Comparison of ENCODE assay signal across 9 cellular contexts in the genomic region with DNA sequence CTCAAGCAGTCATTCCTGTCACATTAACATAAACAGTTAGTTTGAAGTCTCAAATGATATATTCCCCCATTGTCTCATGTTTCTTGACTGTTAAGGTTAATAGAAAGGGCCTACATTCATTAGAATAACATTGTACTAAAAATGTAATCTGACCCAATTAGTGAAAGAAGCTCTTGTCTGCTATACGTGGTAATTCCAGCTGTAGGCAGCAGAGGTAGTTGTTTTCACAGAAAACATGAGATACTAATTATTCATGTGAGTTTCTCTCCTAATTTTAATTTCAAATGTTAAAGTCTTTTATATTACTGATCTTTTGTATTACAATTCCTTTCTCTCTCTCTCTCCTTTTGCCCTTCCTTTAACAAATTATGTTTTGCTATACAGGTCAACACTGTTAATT. TPM values are rescaled to one million over a fixed set of nuclear protein-coding genes. Genes with fewer than 3 reads are reported as not detected.
A peak's percentile ranks its signal among the peaks of the same experiment; 100 is the strongest.
DNase-seq lines count a peak whose midpoint lies in the region; ATAC-seq, FAIRE-seq and TF ChIP-seq lines count a peak whose summit lies in the region.
"Had no signal": no experiment of that assay in that cellular context is flagged by ENCODE, and none has a peak within 500 bp of the region (broad histone marks: within the 10 kb centered on the region; RNA-seq: fewer than 3 reads in every experiment).

No MANE protein-coding gene starts in this region.

- H3K4me1 ChIP-seq in kidney (ENCODE audit: control insufficient read depth in 1 of 2, insufficient read depth in 1 of 2, low read depth in 1 of 2, low read length in 2 of 2), result no peaks in the 10 kb centered on the region
- H3K4me1 ChIP-seq: SJSA1 had no signal

- TF ChIP-seq POLR2A in GM12892 (IDR thresholded peaks at IDR 0.05; ENCODE audit: low read depth, low read length), result no peak

- FAIRE-seq in kidney (lab: Jason Lieb, UNC) (peak; percentile 87), GM12892 (lab: Jason Lieb, UNC) (no peak)

- peaks cover 4% of the 10 kb centered on the region for H3K27me3 Mint-ChIP-seq in activated naive CD4-positive, alpha-beta T cell treated with anti-CD3 and anti-CD28 coated beads, Interleukin-2, amount 10 ng/mL, durations not matched to agents 7 days and 5 days
- H3K27me3 Mint-ChIP-seq in activated T-cell treated with anti-CD3 and anti-CD28 coated beads, Interleukin-2, amount 50 U/mL, for 4 hours (ENCODE audit: low read depth), result peaks cover 6% of the 10 kb centered on the region

- peak; percentile 79 for TF ChIP-seq CTCF in LNCAP (IDR thresholded peaks at IDR 0.05)
- peak; percentile 49; the same call in 1 of the 2 replicates for TF ChIP-seq CTCF in WI38 (IDR thresholded peaks at IDR 0.05; ENCODE audit: low read depth, low read length)
- peak; percentile 53 for TF ChIP-seq CTCF in kidney (IDR thresholded peaks at IDR 0.05; ENCODE audit: borderline replicate concordance, extremely low read depth, insufficient read depth)

- H3K4me3 ChIP-seq in WI38 (ENCODE audit: low read depth, low read length), result no peak overlapping the region
- no peak overlapping the region for H3K4me3 ChIP-seq in kidney (ENCODE audit: low read length in 2 of 2)
- H3K4me3 ChIP-seq: SJSA1 had no signal

- H3K36me3 Mint-ChIP-seq in activated naive CD4-positive, alpha-beta T cell treated with anti-CD3 and anti-CD28 coated beads, Interleukin-2, amount 10 ng/mL, durations not matched to agents 7 days and 5 days, result no peaks in the 10 kb centered on the region
- no peaks in the 10 kb centered on the region for H3K36me3 Mint-ChIP-seq in activated T-cell treated with anti-CD3 and anti-CD28 coated beads, Interleukin-2, amount 50 U/mL, for 4 hours (ENCODE audit: insufficient read depth)

- H3K27ac ChIP-seq in kidney (ENCODE audit: low read depth in 2 of 2, low read length in 2 of 2), result no peak overlapping the region
- H3K27ac ChIP-seq: SJSA1 had no signal

- H3K27ac Mint-ChIP-seq in activated naive CD4-positive, alpha-beta T cell treated with anti-CD3 and anti-CD28 coated beads, Interleukin-2, amount 10 ng/mL, durations not matched to agents 7 days and 5 days, result no peak overlapping the region

- no peaks in the 10 kb centered on the region for H3K4me1 Mint-ChIP-seq in activated naive CD4-positive, alpha-beta T cell treated with anti-CD3 and anti-CD28 coated beads, Interleukin-2, amount 10 ng/mL, durations not matched to agents 7 days and 5 days
- H3K4me1 Mint-ChIP-seq in activated T-cell treated with anti-CD3 and anti-CD28 coated beads, Interleukin-2, amount 50 U/mL, for 4 hours (ENCODE audit: low read depth), result no peaks in the 10 kb centered on the region

- no peaks in the 10 kb centered on the region for H3K9me3 Mint-ChIP-seq in activated naive CD4-positive, alpha-beta T cell treated with anti-CD3 and anti-CD28 coated beads, Interleukin-2, amount 10 ng/mL, durations not matched to agents 7 days and 5 days
- H3K9me3 Mint-ChIP-seq in activated T-cell treated with anti-CD3 and anti-CD28 coated beads, Interleukin-2, amount 50 U/mL, for 4 hours, result no peaks in the 10 kb centered on the region

- H3K9me3 ChIP-seq in kidney (ENCODE audit: control insufficient read depth in 1 of 2, low read length in 2 of 2), result no peaks in the 10 kb centered on the region
- H3K9me3 ChIP-seq: SJSA1 had no signal

- no peak for ATAC-seq in activated T-cell treated with anti-CD3 and anti-CD28 coated beads, Interleukin-2, amount 50 U/mL, for 4 hours
- ATAC-seq in GM21619 (IDR thresholded peaks at IDR 0.05; ENCODE audit: unreplicated experiment), result no peak

- CTCF ChIA-PET in activated naive CD4-positive, alpha-beta T cell treated with anti-CD3 and anti-CD28 coated beads, Interleukin-2, amount 10 ng/mL, durations not matched to agents 7 days and 5 days (lab: Charles Lee), result interaction anchor here (0.6 to 1.4 kb wide), 6 partner anchors 9 to 645 kb away, joined by 3 to 5 read pairs (median 3); no protein-coding TSS in a partner anchor

- no peaks in the 10 kb centered on the region for H3K36me3 ChIP-seq in kidney (ENCODE audit: control insufficient read depth in 1 of 2, insufficient read depth in 2 of 2, low read length in 2 of 2)
- H3K36me3 ChIP-seq: SJSA1 had no signal

- intact Hi-C loops in kidney (cut with DNase I), result no loop called here

- DNase-seq in Daoy (ENCODE audit: low read depth) (peak; percentile 12), kidney (no peak), GM12892 (ENCODE audit: insufficient read length) (no peak)
- DNase-seq in activated naive CD4-positive, alpha-beta T cell treated with anti-CD3 and anti-CD28 coated beads, Interleukin-2, amount 10 ng/mL, durations not matched to agents 7 days and 5 days, result no peak
- no peak for DNase-seq in activated T-cell treated with anti-CD3 and anti-CD28 coated beads, Interleukin-2, amount 50 U/mL, for 4 hours

- H3K4me3 Mint-ChIP-seq in activated naive CD4-positive, alpha-beta T cell treated with anti-CD3 and anti-CD28 coated beads, Interleukin-2, amount 10 ng/mL, durations not matched to agents 7 days and 5 days, result no peak overlapping the region
- H3K4me3 Mint-ChIP-seq in activated T-cell treated with anti-CD3 and anti-CD28 coated beads, Interleukin-2, amount 50 U/mL, for 4 hours, result no peak overlapping the region

- H3K9ac ChIP-seq in kidney (ENCODE audit: low read length in 2 of 2), result no peak overlapping the region

RNA-seq across cellular contexts. Expression of a gene that starts 26.0 kb away (rescaled TPM):
- total RNA-seq in Daoy (2014; rRNA removed; shearing (Covaris generic)), result 39.0 and 71.8 TPM in 2 replicates
- 49.3 TPM for total RNA-seq in kidney
- polyA plus RNA-seq in kidney (ENCODE audit: insufficient read depth, low read depth, low replicate concordance), result 53.2 TPM
- 30.0 TPM for polyA plus RNA-seq in GM12892 (2012; ENCODE audit: missing spikeins)
- total RNA-seq in activated T-cell treated with anti-CD3 and anti-CD28 coated beads, Interleukin-2, amount 50 U/mL, for 4 hours, result 10 to 100 TPM; 29.2 to 34.7 (median 31.2) TPM

RNA-seq across cellular contexts. Expression of a gene that starts 40.0 kb away (rescaled TPM):
- 41.7 and 46.8 TPM in 2 replicates for total RNA-seq in Daoy (2014; rRNA removed; shearing (Covaris generic))
- 42.1 TPM for total RNA-seq in kidney
- 13.1 TPM for polyA plus RNA-seq in kidney (ENCODE audit: insufficient read depth, low read depth, low replicate concordance)
- polyA plus RNA-seq in GM12892 (2012; ENCODE audit: missing spikeins), result 7.4 TPM
- total RNA-seq in activated T-cell treated with anti-CD3 and anti-CD28 coated beads, Interleukin-2, amount 50 U/mL, for 4 hours, result 10 to 100 TPM; 12.2 to 16.0 (median 13.5) TPM
